In genomic region chr4:153153339-153153851, GRCh38 we compare ENCODE assay signal across 8 cellular contexts. TPM values are rescaled to one million over a fixed set of nuclear protein-coding genes. Genes with fewer than 3 reads are reported as not detected.
A peak's percentile ranks its signal among the peaks of the same experiment; 100 is the strongest.
DNase-seq lines count a peak whose midpoint lies in the region; ATAC-seq and TF ChIP-seq lines count a peak whose summit lies in the region.

No MANE protein-coding gene starts in this region.

- H3K9ac ChIP-seq in colonic mucosa (ENCODE audit: low read depth in 2 of 2, low read length in 2 of 2) (peak overlapping the region; percentile 37 to 81), liver (ENCODE audit: low read depth in 1 of 2, low read length in 2 of 2) (no peak overlapping the region)

- peak; percentile 54 for ATAC-seq in HG02610 (IDR thresholded peaks at IDR 0.05; ENCODE audit: unreplicated experiment)

- no peaks in the 10 kb centered on the region for H3K9me3 ChIP-seq in colonic mucosa
- no peaks in the 10 kb centered on the region for H3K9me3 ChIP-seq in liver (ENCODE audit: control insufficient read depth in 4 of 4, low read length in 3 of 4)

- intact Hi-C loops in colonic mucosa (cut with DNase I), result loop anchor here (10.0 kb wide), 1 partner anchor 51 kb away; the partner anchor contains the start of gene TRIM2

- WGBS in liver, result 1% methylated on average over 53 of the region's 53 CpGs

- DNase-seq in GM13977 (ENCODE audit: low spot score) (peak; percentile 59), NCI-H1930 (lab: John Stamatoyannopoulos, UW) (peak; percentile 47 to 56), colonic mucosa (peak; percentile 74), G401 (ENCODE audit: low spot score) (no peak)
- DNase-seq in activated CD4-positive, alpha-beta T cell treated with anti-CD3 and anti-CD28 coated beads for 4 hours, result peak; percentile 73 to 80
- DNase-seq in stimulated activated CD4-positive, alpha-beta T cell treated with anti-CD3 and anti-CD28 coated beads, Interleukin-4, amount 100 ng/mL, for 4 hours, result peak; percentile 67 to 77

- H3K36me3 ChIP-seq in colonic mucosa (no peaks in the 10 kb centered on the region), liver (ENCODE audit: control insufficient read depth in 4 of 4, insufficient read depth in 3 of 4, low read depth in 1 of 4, low read length in 3 of 4) (no peaks in the 10 kb centered on the region)

- H3K4me3 ChIP-seq in colonic mucosa (peak overlapping the region; percentile 45), liver (ENCODE audit: low read depth in 1 of 3, low read length in 3 of 3) (peak overlapping the region; percentile 2 to 52 (median 32))

- H3K27me3 ChIP-seq in colonic mucosa, result no peaks in the 10 kb centered on the region
- H3K27me3 ChIP-seq in liver (ENCODE audit: control insufficient read depth in 4 of 4, insufficient read depth in 4 of 4, low read length in 3 of 4), result peaks cover 0 to 7% (median 3%) of the 10 kb centered on the region in 4 donors

- H3K4me1 ChIP-seq in colonic mucosa (no peaks in the 10 kb centered on the region), liver (ENCODE audit: control insufficient read depth in 4 of 4, insufficient read depth in 4 of 4, low read length in 3 of 4) (peaks cover 3 to 23% (median 19%) of the 10 kb centered on the region in 4 donors)

- TF ChIP-seq RAD21 in liver (IDR thresholded peaks at IDR 0.05), result no peak

- in situ Hi-C loops in GM13977 (cut with MboI; ENCODE audit: low pct_unique_long_range_greater_than_20kb, low sequenced_read_pairs, unreplicated experiment) (no loop called here), G401 (cut with HindIII; ENCODE audit: low sequenced_read_pairs) (no loop called here)

- H3K27ac ChIP-seq in colonic mucosa (peak overlapping the region; percentile 64), liver (ENCODE audit: low read depth in 1 of 2, low read length in 2 of 2) (no peak overlapping the region)

- TF ChIP-seq CTCF in GM13977 (IDR thresholded peaks at IDR 0.05; ENCODE audit: extremely low read depth, insufficient read depth, missing control alignments) (no peak), colonic mucosa (IDR thresholded peaks at IDR 0.05) (no peak), liver (IDR thresholded peaks at IDR 0.05; ENCODE audit: low read depth, low read length, missing input control) (no peak)

TF ChIP-seq in liver, 16 proteins besides CTCF, POLR2A, EP300 and RAD21:
- TF ChIP-seq HNF4G (IDR thresholded peaks at IDR 0.05) (no peak), ZBTB33 (IDR thresholded peaks at IDR 0.05) (no peak), TAF1 (conservative IDR thresholded peaks at IDR 0.05) (no peak), EGR1 (IDR thresholded peaks at IDR 0.05; ENCODE audit: low read depth in 2 of 2) (no peak), YY1 (IDR thresholded peaks at IDR 0.05) (no peak), MAX (IDR thresholded peaks at IDR 0.05) (no peak), HNF4A (conservative IDR thresholded peaks at IDR 0.05) (no peak), NR2F2 (IDR thresholded peaks at IDR 0.05) (no peak), FOXA1 (IDR thresholded peaks at IDR 0.05) (no peak), JUND (IDR thresholded peaks at IDR 0.05) (no peak), SP1 (IDR thresholded peaks at IDR 0.05) (no peak), RXRA (IDR thresholded peaks at IDR 0.05) (no peak), FOXA2 (IDR thresholded peaks at IDR 0.05) (no peak), ATF3 (IDR thresholded peaks at IDR 0.05) (no peak), REST (IDR thresholded peaks at IDR 0.05) (no peak), GABPA (IDR thresholded peaks at IDR 0.05 in 1 of 2, conservative IDR thresholded peaks at IDR 0.05 in 1 of 2) (no peak)
TF ChIP-seq in liver: peak in this region for 0.

RNA-seq across cellular contexts. Expression of gene TRIM2, which starts 50.8 kb away (rescaled TPM):
- total RNA-seq in colonic mucosa (100 to 1,000 TPM; 120 to 151 TPM), liver (10 to 100 TPM; 13.4 to 15.5 TPM)
- 1 to 10 TPM; 3.4 to 4.4 TPM for polyA plus RNA-seq in liver
- total RNA-seq in G401 (2014; rRNA removed; shearing (Covaris generic)), result 0.44 and 0.62 TPM in 2 replicates

Comparison
In these comparisons a context has a peak if more than half of its experiments do, and no peak if none do; other contexts are left out.
1. H3K9ac ChIP-seq: peak in colonic mucosa (2 of 2); none in liver (0 of 2).